ENCODE assay signal across 8 cellular contexts in genomic region chr14:20461230-20462141, GRCh38. TPM values are rescaled to one million over a fixed set of nuclear protein-coding genes. Genes with fewer than 3 reads are reported as not detected.
DNase-seq lines count a peak whose midpoint lies in the region; ATAC-seq and TF ChIP-seq lines count a peak whose summit lies in the region.

PIP4P1 (minus strand) TSS chr14:20461434; CDS start chr14:20461325, 109 bp downstream.

- H3K4me1 ChIP-seq in suprapubic skin, result peaks cover 24% of the 10 kb centered on the region

- no peak for TF ChIP-seq CTCF in suprapubic skin (IDR thresholded peaks at IDR 0.05)

- peaks cover 15 to 18% of the 10 kb centered on the region in 2 donors for H3K36me3 Mint-ChIP-seq in activated naive CD4-positive, alpha-beta T cell treated with anti-CD3 and anti-CD28 coated beads, Interleukin-2, amount 50 U/mL, for 72 hours

- ATAC-seq in HG02610 (IDR thresholded peaks at IDR 0.05; ENCODE audit: unreplicated experiment), result peak; percentile 94
- ATAC-seq in activated naive CD4-positive, alpha-beta T cell treated with anti-CD3 and anti-CD28 coated beads, Interleukin-2, amount 50 U/mL, for 72 hours, result peak; percentile 93 to 95

- TF ChIP-seq EP300 in suprapubic skin (IDR thresholded peaks at IDR 0.05), result no peak

- H3K4me3 ChIP-seq in GM08714 (ENCODE audit: low read length), result peak within 1 kb of the TSS; percentile 95
- H3K4me3 ChIP-seq in suprapubic skin, result peak within 1 kb of the TSS; percentile 80

- H3K9me3 ChIP-seq in suprapubic skin, result no peaks in the 10 kb centered on the region

- H3K9me3 Mint-ChIP-seq in activated naive CD4-positive, alpha-beta T cell treated with anti-CD3 and anti-CD28 coated beads, Interleukin-2, amount 50 U/mL, for 72 hours, result no peaks in the 10 kb centered on the region

- peaks cover 27% of the 10 kb centered on the region for H3K36me3 ChIP-seq in suprapubic skin

- peak; percentile 52 to 93 for TF ChIP-seq POLR2A in suprapubic skin (IDR thresholded peaks at IDR 0.05)

- H3K27me3 ChIP-seq in suprapubic skin, result no peaks in the 10 kb centered on the region

- WGBS in suprapubic skin, result under 1% methylated on average over 28 of the region's 67 CpGs

- peak; percentile 100 for DNase-seq in NCI-H1092 treated with DMSO at 0.1 percent for 48 hours (lab: John Stamatoyannopoulos, UW)
- DNase-seq in SKM-1 (lab: John Stamatoyannopoulos, UW; ENCODE audit: unreplicated experiment), result peak; percentile 99
- DNase-seq in activated naive CD4-positive, alpha-beta T cell treated with anti-CD3 and anti-CD28 coated beads, Interleukin-2, amount 50 U/mL, for 72 hours (ENCODE audit: low spot score in 2 of 2), result peak; percentile 94 to 99
- DNase-seq in globus pallidus (ENCODE audit: low spot score), result peak; percentile 100
- DNase-seq in nucleus accumbens (lab: John Stamatoyannopoulos, UW), result peak; percentile 86 to 100 (median 99)
- DNase-seq in suprapubic skin (ENCODE audit: low spot score in 2 of 2), result peak; percentile 99 to 100

- H3K27ac Mint-ChIP-seq in activated naive CD4-positive, alpha-beta T cell treated with anti-CD3 and anti-CD28 coated beads, Interleukin-2, amount 50 U/mL, for 72 hours, result peak within 1 kb of the TSS; percentile 92 to 98

- peak within 1 kb of the TSS; percentile 95 for H3K27ac ChIP-seq in suprapubic skin

RNA-seq across cellular contexts. Expression of gene PIP4P1, which starts in this region (rescaled TPM):
- total RNA-seq in activated naive CD4-positive, alpha-beta T cell treated with anti-CD3 and anti-CD28 coated beads, Interleukin-2, amount 50 U/mL, for 72 hours, result 10 to 100 TPM; 29.1 to 90.2 TPM
- 10 to 100 TPM; 23.7 to 36.5 (median 28.9) TPM for total RNA-seq in suprapubic skin

Comparison
In these comparisons a context has a peak if more than half of its experiments do, and no peak if none do; other contexts are left out.
1. Peak in every context shown above with its lines: DNase-seq, ATAC-seq, H3K4me3 ChIP-seq and H3K27ac ChIP-seq.